ENCODE assay signal across 1 cellular context in the genomic region with DNA sequence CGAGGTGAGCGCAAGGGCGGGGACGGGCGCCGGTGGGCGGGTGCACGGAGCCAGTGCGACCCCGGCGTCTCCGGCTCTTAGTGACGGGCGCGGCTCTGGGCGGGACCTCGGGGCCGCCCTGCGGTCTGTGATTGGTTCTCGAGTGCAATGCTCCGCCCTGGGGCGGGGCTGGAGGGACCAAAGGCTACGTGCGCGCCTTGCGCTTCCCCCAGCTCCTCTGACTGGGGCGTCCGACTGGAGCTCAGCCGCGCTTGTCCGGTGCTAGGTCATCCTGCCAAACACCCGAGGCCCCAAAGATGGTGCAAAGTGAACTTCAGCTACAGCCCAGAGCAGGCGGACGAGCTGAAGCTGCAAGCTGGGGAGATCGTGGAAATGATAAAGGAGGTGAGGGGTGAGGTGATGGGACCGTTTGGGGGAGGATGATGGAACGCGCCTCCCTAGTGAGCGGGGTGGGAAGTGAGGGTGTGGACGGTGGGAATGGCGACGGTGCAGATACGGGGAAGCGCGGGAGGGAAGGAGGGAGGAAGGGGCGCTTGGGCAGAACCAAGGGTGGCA.
TF ChIP-seq lines count a peak whose summit lies in the region.

No MANE protein-coding gene starts in this region.

TF ChIP-seq in K562, 482 proteins besides CTCF, POLR2A, EP300 and RAD21 (continued from another document and continues in another):
- TF ChIP-seq GTF3C2 (IDR thresholded peaks at IDR 0.05; ENCODE audit: borderline replicate concordance, extremely low read depth, insufficient read length) (no peak), LARP7 (IDR thresholded peaks at IDR 0.05) (peak; percentile 95), BMI1 (IDR thresholded peaks at IDR 0.05; ENCODE audit: low read length) (no peak), JUND (IDR thresholded peaks at IDR 0.05; ENCODE audit: borderline replicate concordance, low read depth, low read length) (0 out of 2 replicates have a peak, but pooled peaks have one; percentile 2), JUND (tag; IDR thresholded peaks at IDR 0.05; ENCODE audit: borderline replicate concordance, low read depth, low read length) (no peak; the same call in 2 of the 3 replicates), KDM5B (IDR thresholded peaks at IDR 0.05; ENCODE audit: insufficient replicate concordance, low read depth, low read length) (peak; percentile 100), ARID1B (IDR thresholded peaks at IDR 0.05) (peak; percentile 43; the same call in 1 of the 2 replicates), TOE1 (IDR thresholded peaks at IDR 0.05; ENCODE audit: borderline replicate concordance) (peak; percentile 57; the same call in 1 of the 2 replicates), TOE1 (CRISPR knock-in tag; IDR thresholded peaks at IDR 0.05; ENCODE audit: borderline replicate concordance, low read depth) (no peak), SNIP1 (IDR thresholded peaks at IDR 0.05; ENCODE audit: low read depth) (no peak), STAG1 (CRISPR knock-in tag; IDR thresholded peaks at IDR 0.05; ENCODE audit: borderline replicate concordance) (no peak), CUX1 (CRISPR knock-in tag; IDR thresholded peaks at IDR 0.05) (no peak), PPARD (CRISPR knock-in tag; IDR thresholded peaks at IDR 0.05) (no peak), FUS (optimal IDR thresholded peaks at IDR 0.05; ENCODE audit: low read depth, low read length) (no peak), RCOR1 (IDR thresholded peaks at IDR 0.05; ENCODE audit: borderline replicate concordance in 1 of 2, low read depth in 2 of 2, low read length in 2 of 2) (peak in 1 of 2 experiments; percentile 27; a peak in 2 of 4 replicates), ZNF174 (CRISPR knock-in tag; IDR thresholded peaks at IDR 0.05) (no peak), HNRNPL (IDR thresholded peaks at IDR 0.05; ENCODE audit: low read depth, low read length) (no peak), CHCHD3 (CRISPR knock-in tag; IDR thresholded peaks at IDR 0.05) (peak; percentile 60; the same call in 1 of the 2 replicates), PHB2 (IDR thresholded peaks at IDR 0.05; ENCODE audit: low read depth) (0 out of 2 replicates have a peak, but pooled peaks have one; percentile 47), SUPT5H (IDR thresholded peaks at IDR 0.05) (peak; percentile 86), HIVEP1 (CRISPR knock-in tag; IDR thresholded peaks at IDR 0.05) (no peak), ZNF780A (CRISPR knock-in tag; IDR thresholded peaks at IDR 0.05) (no peak), CTBP1 (IDR thresholded peaks at IDR 0.05; ENCODE audit: borderline replicate concordance) (peak; percentile 94), ZNF212 (CRISPR knock-in tag; IDR thresholded peaks at IDR 0.05) (no peak), FOXA3 (CRISPR knock-in tag; conservative IDR thresholded peaks at IDR 0.05 in 1 of 2, IDR thresholded peaks at IDR 0.05 in 1 of 2) (no peak), E2F1 (CRISPR knock-in tag; IDR thresholded peaks at IDR 0.05) (peak; percentile 88), HNRNPH1 (optimal IDR thresholded peaks at IDR 0.05; ENCODE audit: low read depth, low read length) (no peak), NR2C1 (IDR thresholded peaks at IDR 0.05) (no peak), NR2C1 (tag; IDR thresholded peaks at IDR 0.05) (0 out of 2 replicates have a peak, but pooled peaks have one; percentile 14), PYGO2 (tag; IDR thresholded peaks at IDR 0.05) (no peak), PKNOX1 (IDR thresholded peaks at IDR 0.05) (peak; percentile 53), SIRT6 (IDR thresholded peaks at IDR 0.05; ENCODE audit: low read depth, low read length) (no peak), NR0B1 (IDR thresholded peaks at IDR 0.05; ENCODE audit: partially characterized antibody) (no peak), NCOR1 (IDR thresholded peaks at IDR 0.05) (no peak), PCBP2 (IDR thresholded peaks at IDR 0.05; ENCODE audit: low read depth, low read length, poor library complexity, severe bottlenecking) (no peak), RNF2 (IDR thresholded peaks at IDR 0.05) (no peak), IRF1 (CRISPR knock-in tag; IDR thresholded peaks at IDR 0.05; ENCODE audit: borderline replicate concordance) (no peak), ZNF253 (CRISPR knock-in tag; conservative IDR thresholded peaks at IDR 0.05) (no peak), IRF9 (tag; IDR thresholded peaks at IDR 0.05) (no peak)
- TF ChIP-seq, protein P1, sequence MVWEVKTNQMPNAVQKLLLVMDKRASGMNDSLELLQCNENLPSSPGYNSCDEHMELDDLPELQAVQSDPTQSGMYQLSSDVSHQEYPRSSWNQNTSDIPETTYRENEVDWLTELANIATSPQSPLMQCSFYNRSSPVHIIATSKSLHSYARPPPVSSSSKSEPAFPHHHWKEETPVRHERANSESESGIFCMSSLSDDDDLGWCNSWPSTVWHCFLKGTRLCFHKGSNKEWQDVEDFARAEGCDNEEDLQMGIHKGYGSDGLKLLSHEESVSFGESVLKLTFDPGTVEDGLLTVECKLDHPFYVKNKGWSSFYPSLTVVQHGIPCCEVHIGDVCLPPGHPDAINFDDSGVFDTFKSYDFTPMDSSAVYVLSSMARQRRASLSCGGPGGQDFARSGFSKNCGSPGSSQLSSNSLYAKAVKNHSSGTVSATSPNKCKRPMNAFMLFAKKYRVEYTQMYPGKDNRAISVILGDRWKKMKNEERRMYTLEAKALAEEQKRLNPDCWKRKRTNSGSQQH (CRISPR knock-in tag; IDR thresholded peaks at IDR 0.05): no peak
- TF ChIP-seq, protein P2, sequence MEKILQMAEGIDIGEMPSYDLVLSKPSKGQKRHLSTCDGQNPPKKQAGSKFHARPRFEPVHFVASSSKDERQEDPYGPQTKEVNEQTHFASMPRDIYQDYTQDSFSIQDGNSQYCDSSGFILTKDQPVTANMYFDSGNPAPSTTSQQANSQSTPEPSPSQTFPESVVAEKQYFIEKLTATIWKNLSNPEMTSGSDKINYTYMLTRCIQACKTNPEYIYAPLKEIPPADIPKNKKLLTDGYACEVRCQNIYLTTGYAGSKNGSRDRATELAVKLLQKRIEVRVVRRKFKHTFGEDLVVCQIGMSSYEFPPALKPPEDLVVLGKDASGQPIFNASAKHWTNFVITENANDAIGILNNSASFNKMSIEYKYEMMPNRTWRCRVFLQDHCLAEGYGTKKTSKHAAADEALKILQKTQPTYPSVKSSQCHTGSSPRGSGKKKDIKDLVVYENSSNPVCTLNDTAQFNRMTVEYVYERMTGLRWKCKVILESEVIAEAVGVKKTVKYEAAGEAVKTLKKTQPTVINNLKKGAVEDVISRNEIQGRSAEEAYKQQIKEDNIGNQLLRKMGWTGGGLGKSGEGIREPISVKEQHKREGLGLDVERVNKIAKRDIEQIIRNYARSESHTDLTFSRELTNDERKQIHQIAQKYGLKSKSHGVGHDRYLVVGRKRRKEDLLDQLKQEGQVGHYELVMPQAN (IDR thresholded peaks at IDR 0.05; ENCODE audit: borderline replicate concordance): peak; percentile 75; the same call in 1 of the 2 replicates
- TF ChIP-seq, protein P3, sequence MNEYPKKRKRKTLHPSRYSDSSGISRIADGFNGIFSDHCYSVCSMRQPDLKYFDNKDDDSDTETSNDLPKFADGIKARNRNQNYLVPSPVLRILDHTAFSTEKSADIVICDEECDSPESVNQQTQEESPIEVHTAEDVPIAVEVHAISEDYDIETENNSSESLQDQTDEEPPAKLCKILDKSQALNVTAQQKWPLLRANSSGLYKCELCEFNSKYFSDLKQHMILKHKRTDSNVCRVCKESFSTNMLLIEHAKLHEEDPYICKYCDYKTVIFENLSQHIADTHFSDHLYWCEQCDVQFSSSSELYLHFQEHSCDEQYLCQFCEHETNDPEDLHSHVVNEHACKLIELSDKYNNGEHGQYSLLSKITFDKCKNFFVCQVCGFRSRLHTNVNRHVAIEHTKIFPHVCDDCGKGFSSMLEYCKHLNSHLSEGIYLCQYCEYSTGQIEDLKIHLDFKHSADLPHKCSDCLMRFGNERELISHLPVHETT (CRISPR knock-in tag; conservative IDR thresholded peaks at IDR 0.05 in 1 of 2, IDR thresholded peaks at IDR 0.05 in 1 of 2): no peak
